In genomic region chr15:77633134-77633912, GRCh38 we compare ENCODE assay signal across 1 cellular context.
A peak's percentile ranks its signal among the peaks of the same experiment; 100 is the strongest.
TF ChIP-seq lines count a peak whose summit lies in the region.

No MANE protein-coding gene starts in this region.

TF ChIP-seq in HepG2, 621 proteins besides CTCF, POLR2A, EP300 and RAD21 (continued from another document and continues in another):
- TF ChIP-seq LCORL (IDR thresholded peaks at IDR 0.05) (no peak), LCORL (CRISPR knock-in tag; IDR thresholded peaks at IDR 0.05) (peak; percentile 68; the same call in 1 of the 2 replicates), KLF13 (CRISPR knock-in tag; IDR thresholded peaks at IDR 0.05) (0 out of 2 replicates have a peak, but pooled peaks have one; percentile 18), PHF21A (CRISPR knock-in tag; IDR thresholded peaks at IDR 0.05) (0 out of 2 replicates have a peak, but pooled peaks have one; percentile 20), ZFX (CRISPR knock-in tag; IDR thresholded peaks at IDR 0.05; ENCODE audit: low read depth) (peak; percentile 68), ZSCAN20 (CRISPR knock-in tag; IDR thresholded peaks at IDR 0.05; ENCODE audit: borderline replicate concordance) (no peak), KDM5A (IDR thresholded peaks at IDR 0.05; ENCODE audit: borderline replicate concordance, low read length) (no peak), ZNF383 (CRISPR knock-in tag; IDR thresholded peaks at IDR 0.05; ENCODE audit: borderline replicate concordance) (no peak), BORCS8-MEF2B (CRISPR knock-in tag; IDR thresholded peaks at IDR 0.05) (peak; percentile 59; the same call in 1 of the 2 replicates), CAMTA2 (CRISPR knock-in tag; IDR thresholded peaks at IDR 0.05; ENCODE audit: borderline replicate concordance) (no peak; the same call in 1 of the 2 replicates), BRCA1 (CRISPR knock-in tag; IDR thresholded peaks at IDR 0.05) (no peak), SKIL (CRISPR knock-in tag; IDR thresholded peaks at IDR 0.05; ENCODE audit: borderline replicate concordance) (no peak), HNRNPK (IDR thresholded peaks at IDR 0.05; ENCODE audit: low read depth, low read length, poor library complexity, severe bottlenecking) (no peak), E2F2 (CRISPR knock-in tag; IDR thresholded peaks at IDR 0.05; ENCODE audit: borderline replicate concordance) (no peak), LBX2 (CRISPR knock-in tag; IDR thresholded peaks at IDR 0.05; ENCODE audit: borderline replicate concordance) (no peak), NBN (conservative IDR thresholded peaks at IDR 0.05) (no peak), SRY (CRISPR knock-in tag; IDR thresholded peaks at IDR 0.05) (peak; percentile 24; the same call in 1 of the 2 replicates), ZIK1 (CRISPR knock-in tag; IDR thresholded peaks at IDR 0.05; ENCODE audit: borderline replicate concordance, low read depth) (no peak), BCL3 (CRISPR knock-in tag; IDR thresholded peaks at IDR 0.05) (no peak), ZNF776 (CRISPR knock-in tag; IDR thresholded peaks at IDR 0.05) (peak; percentile 54; the same call in 1 of the 2 replicates), ZBTB14 (CRISPR knock-in tag; IDR thresholded peaks at IDR 0.05) (peak; percentile 58; the same call in 1 of the 2 replicates), SALL2 (CRISPR knock-in tag; IDR thresholded peaks at IDR 0.05) (peak; percentile 73; the same call in 1 of the 2 replicates), PAXIP1 (CRISPR knock-in tag; conservative IDR thresholded peaks at IDR 0.05) (no peak), ARNT2 (CRISPR knock-in tag; IDR thresholded peaks at IDR 0.05; ENCODE audit: low read depth) (no peak), FOXC1 (CRISPR knock-in tag; IDR thresholded peaks at IDR 0.05; ENCODE audit: borderline replicate concordance) (peak; percentile 81; the same call in 1 of the 2 replicates), ZNF232 (CRISPR knock-in tag; IDR thresholded peaks at IDR 0.05; ENCODE audit: borderline replicate concordance) (0 out of 2 replicates have a peak, but pooled peaks have one; percentile 37), MEF2D (CRISPR knock-in tag; IDR thresholded peaks at IDR 0.05) (no peak; the same call in 1 of the 2 replicates), MXD3 (CRISPR knock-in tag; IDR thresholded peaks at IDR 0.05) (peak; percentile 65; the same call in 1 of the 2 replicates), ATF6 (CRISPR knock-in tag; conservative IDR thresholded peaks at IDR 0.05) (no peak), U2AF1 (optimal IDR thresholded peaks at IDR 0.05; ENCODE audit: low read depth, low read length) (no peak), HDAC2 (CRISPR knock-in tag; IDR thresholded peaks at IDR 0.05) (peak; percentile 70), ZNF451 (CRISPR knock-in tag; IDR thresholded peaks at IDR 0.05) (no peak), MATR3 (CRISPR knock-in tag; IDR thresholded peaks at IDR 0.05) (no peak), ZNF496 (CRISPR knock-in tag; IDR thresholded peaks at IDR 0.05; ENCODE audit: insufficient replicate concordance) (no peak), ZNF280D (CRISPR knock-in tag; IDR thresholded peaks at IDR 0.05) (0 out of 2 replicates have a peak, but pooled peaks have one; percentile 66), HOXA5 (CRISPR knock-in tag; IDR thresholded peaks at IDR 0.05) (peak; percentile 83; the same call in 1 of the 2 replicates), GLI4 (CRISPR knock-in tag; IDR thresholded peaks at IDR 0.05; ENCODE audit: borderline replicate concordance) (no peak), ZSCAN21 (CRISPR knock-in tag; IDR thresholded peaks at IDR 0.05; ENCODE audit: borderline replicate concordance) (peak; percentile 60; the same call in 1 of the 2 replicates), TBP (CRISPR knock-in tag; IDR thresholded peaks at IDR 0.05) (no peak), NR3C1 (CRISPR knock-in tag; IDR thresholded peaks at IDR 0.05) (no peak), ZBTB25 (CRISPR knock-in tag; IDR thresholded peaks at IDR 0.05) (0 out of 2 replicates have a peak, but pooled peaks have one; percentile 39), ZMYM3 (CRISPR knock-in tag; IDR thresholded peaks at IDR 0.05) (peak; percentile 65; the same call in 1 of the 2 replicates)
